Comparison of ENCODE assay signal across 21 cellular contexts in genomic region chr21:45451771-45452182, GRCh38.
"Had no signal": no experiment of that assay in that cellular context is flagged by ENCODE, and none has a peak within 500 bp of the region (broad histone marks: within the 10 kb centered on the region; RNA-seq: fewer than 3 reads in every experiment).

No MANE protein-coding gene starts in this region.

- H3K27ac ChIP-seq: ascending aorta, brain microvascular endothelial cell, colonic mucosa, dorsolateral prefrontal cortex, epithelial cell of prostate, neutrophil, pancreas, stomach, VCaP had no signal

- H3K4me3 ChIP-seq: ascending aorta, colonic mucosa, dorsolateral prefrontal cortex, pancreas, stomach had no signal

- DNase-seq: activated CD4-positive, alpha-beta T cell treated with anti-CD3 and anti-CD28 coated beads for 1 hour; activated CD4-positive, alpha-beta T cell treated with anti-CD3 and anti-CD28 coated beads, Interleukin-2, amount 50 U/mL, for 1 hour; activated CD8-positive, alpha-beta T cell treated with anti-CD3 and anti-CD28 coated beads, Interleukin-2, amount 10 ng/mL, durations not matched to agents 7 days and 5 days; activated gamma-delta T cell; brain microvascular endothelial cell; colonic mucosa; natural killer cell; stimulated activated CD4-positive, alpha-beta T cell treated with anti-CD3 and anti-CD28 coated beads, Interleukin-15, amount 100 ng/mL, for 24 hours; stomach; trophoblast cell had no signal

- H3K36me3 ChIP-seq: ascending aorta, colonic mucosa, neutrophil, pancreas, stomach had no signal

- FAIRE-seq: pancreas, small intestine had no signal

- H3K4me1 ChIP-seq: colonic mucosa, pancreas had no signal

- H3K27me3 ChIP-seq: ascending aorta, brain microvascular endothelial cell, colonic mucosa, pancreas had no signal

- ATAC-seq: activated CD8-positive, alpha-beta T cell treated with anti-CD3 and anti-CD28 coated beads, Interleukin-2, amount 10 ng/mL, durations not matched to agents 7 days and 5 days; left lobe of liver; natural killer cell; pancreas; sciatic nerve; SK-N-SH treated with all-trans-retinoic acid at 6 μM for 48 hours; stimulated activated memory B cell treated with anti-CD40 and anti-IgM and Interleukin-4, amounts not matched to agents 10 μg/mL and 1 μg/mL and 100 μg/mL, for 72 hours had no signal

- H3K9me3 ChIP-seq: colonic mucosa, neutrophil, pancreas had no signal
